In genomic region chr3:48474031-48474430, GRCh38 we compare ENCODE assay signal across 8 cellular contexts. TPM values are rescaled to one million over a fixed set of nuclear protein-coding genes. Genes with fewer than 3 reads are reported as not detected.
DNase-seq lines count a peak whose midpoint lies in the region; ATAC-seq and TF ChIP-seq lines count a peak whose summit lies in the region.
"Not testable (repeated sequence)": the region's sequence is repeated elsewhere in the genome, so short reads cannot be mapped to it uniquely, and the experiment has no call there.

No MANE protein-coding gene starts in this region.

- not testable (repeated sequence) for H3K4me2 ChIP-seq in OCI-LY1 (ENCODE audit: low read length); hepatocyte

- not testable (repeated sequence) for H3K9me3 ChIP-seq in CD8-positive, alpha-beta memory T cell (ENCODE audit: low read length); OCI-LY1 (ENCODE audit: low read length); hepatocyte (ENCODE audit: low read depth)

- H3K9me3 Mint-ChIP-seq in CD8-positive, alpha-beta memory T cell; activated CD4-positive, alpha-beta memory T cell treated with anti-CD3 and anti-CD28 coated beads, Interleukin-2, amount 10 ng/mL, durations not matched to agents 7 days and 5 days; central memory CD8-positive, alpha-beta T cell; natural killer cell treated with Interleukin-12 subunit alpha and Interleukin-12 subunit beta and Interleukin-15 and Interleukin-18, amount 100 ng/mL, for 72 hours; stimulated activated effector memory CD8-positive, alpha-beta T cell treated with anti-CD3 and anti-CD28 coated beads, Interleukin-12 subunit alpha, Interleukin-12 subunit beta, amount 100 ng/mL, for 72 hours: not testable (repeated sequence)

- POLR2A ChIA-PET in CD8-positive, alpha-beta memory T cell (lab: Charles Lee): interaction anchor here (0.7 to 3.8 kb wide), 4 partner anchors 30 to 75 kb away, joined by 4 to 18 read pairs (median 6); partner anchors contain the start of genes SHISA5 and TMA7
- POLR2A ChIA-PET in activated CD4-positive, alpha-beta memory T cell treated with anti-CD3 and anti-CD28 coated beads, Interleukin-2, amount 10 ng/mL, durations not matched to agents 7 days and 5 days (lab: Charles Lee): interaction anchor here (0.9 to 6.1 kb wide), 15 partner anchors 7 to 286 kb away, joined by 3 to 69 read pairs (median 10); partner anchors contain the start of genes ATRIP, CCDC51, CDC25A and SHISA5

- not testable (repeated sequence) for H3K27me3 ChIP-seq in CD8-positive, alpha-beta memory T cell (ENCODE audit: insufficient read depth, low read length, poor library complexity, severe bottlenecking); OCI-LY1 (ENCODE audit: insufficient read depth, low read length); hepatocyte

- H3F3A ChIP-seq in OCI-LY1 (ENCODE audit: insufficient read depth, low read length): not testable (repeated sequence)

- H3K4me3 Mint-ChIP-seq in CD8-positive, alpha-beta memory T cell: peak overlapping the region in 1 of 7 donors; percentile 95
- not testable (repeated sequence) for H3K4me3 Mint-ChIP-seq in activated CD4-positive, alpha-beta memory T cell treated with anti-CD3 and anti-CD28 coated beads, Interleukin-2, amount 10 ng/mL, durations not matched to agents 7 days and 5 days; central memory CD8-positive, alpha-beta T cell; natural killer cell treated with Interleukin-12 subunit alpha and Interleukin-12 subunit beta and Interleukin-15 and Interleukin-18, amount 100 ng/mL, for 72 hours; stimulated activated effector memory CD8-positive, alpha-beta T cell treated with anti-CD3 and anti-CD28 coated beads, Interleukin-12 subunit alpha, Interleukin-12 subunit beta, amount 100 ng/mL, for 72 hours

- H3K27ac Mint-ChIP-seq in CD8-positive, alpha-beta memory T cell: peak overlapping the region in 6 of 8 donors; percentile 50 to 99 (median 98)
- peak overlapping the region; percentile 98 for H3K27ac Mint-ChIP-seq in activated CD4-positive, alpha-beta memory T cell treated with anti-CD3 and anti-CD28 coated beads, Interleukin-2, amount 10 ng/mL, durations not matched to agents 7 days and 5 days
- H3K27ac Mint-ChIP-seq in central memory CD8-positive, alpha-beta T cell (ENCODE audit: low read depth): peak overlapping the region; percentile 97
- H3K27ac Mint-ChIP-seq in natural killer cell treated with Interleukin-12 subunit alpha and Interleukin-12 subunit beta and Interleukin-15 and Interleukin-18, amount 100 ng/mL, for 72 hours: peak overlapping the region; percentile 96 to 100
- H3K27ac Mint-ChIP-seq in stimulated activated effector memory CD8-positive, alpha-beta T cell treated with anti-CD3 and anti-CD28 coated beads, Interleukin-12 subunit alpha, Interleukin-12 subunit beta, amount 100 ng/mL, for 72 hours: peak overlapping the region; percentile 96

- not testable (repeated sequence) for H3K79me2 ChIP-seq in OCI-LY1 (ENCODE audit: insufficient read depth, low read length)
- peaks cover 36% of the 10 kb centered on the region for H3K79me2 ChIP-seq in hepatocyte

- WGBS in hepatocyte (ENCODE audit: low lambda C conversion rate, missing lambda C conversion rate): 87% methylated on average over 4 of the region's 4 CpGs

- H3K4me1 ChIP-seq in CD8-positive, alpha-beta memory T cell (ENCODE audit: insufficient read depth, low read length): peaks cover 58% of the 10 kb centered on the region
- H3K4me1 ChIP-seq in OCI-LY1 (ENCODE audit: insufficient read depth, low read length, severe bottlenecking): peaks cover 60% of the 10 kb centered on the region
- peaks cover 33% of the 10 kb centered on the region for H3K4me1 ChIP-seq in hepatocyte (ENCODE audit: insufficient read depth)

- H4K20me1 ChIP-seq in OCI-LY1 (ENCODE audit: insufficient read depth, low read length); hepatocyte (ENCODE audit: insufficient read depth, poor library complexity, severe bottlenecking): not testable (repeated sequence)

- H3K36me3 Mint-ChIP-seq in CD8-positive, alpha-beta memory T cell: peaks cover 0 to 26% (median 7%) of the 10 kb centered on the region in 3 donors
- peaks cover 47% of the 10 kb centered on the region for H3K36me3 Mint-ChIP-seq in activated CD4-positive, alpha-beta memory T cell treated with anti-CD3 and anti-CD28 coated beads, Interleukin-2, amount 10 ng/mL, durations not matched to agents 7 days and 5 days (ENCODE audit: low read depth)
- peaks cover 30% of the 10 kb centered on the region for H3K36me3 Mint-ChIP-seq in central memory CD8-positive, alpha-beta T cell (ENCODE audit: insufficient read depth)
- not testable (repeated sequence) for H3K36me3 Mint-ChIP-seq in natural killer cell treated with Interleukin-12 subunit alpha and Interleukin-12 subunit beta and Interleukin-15 and Interleukin-18, amount 100 ng/mL, for 72 hours
- H3K36me3 Mint-ChIP-seq in stimulated activated effector memory CD8-positive, alpha-beta T cell treated with anti-CD3 and anti-CD28 coated beads, Interleukin-12 subunit alpha, Interleukin-12 subunit beta, amount 100 ng/mL, for 72 hours: peaks cover 46% of the 10 kb centered on the region

- not testable (repeated sequence) for TF ChIP-seq CTCF in 22Rv1 (IDR thresholded peaks at IDR 0.05); OCI-LY1 (IDR thresholded peaks at IDR 0.05; ENCODE audit: low read length); hepatocyte (IDR thresholded peaks at IDR 0.05; ENCODE audit: poor library complexity)

- ATAC-seq in central memory CD8-positive, alpha-beta T cell (replicated peaks; ENCODE audit: extremely low read depth, poor library complexity, severe bottlenecking); natural killer cell treated with Interleukin-12 subunit alpha and Interleukin-12 subunit beta and Interleukin-15 and Interleukin-18, amount 100 ng/mL, for 72 hours; stimulated activated effector memory CD8-positive, alpha-beta T cell treated with anti-CD3 and anti-CD28 coated beads, Interleukin-12 subunit alpha, Interleukin-12 subunit beta, amount 100 ng/mL, for 72 hours: not testable (repeated sequence)

- not testable (repeated sequence) for H3K4me3 ChIP-seq in CD8-positive, alpha-beta memory T cell (ENCODE audit: low read length); OCI-LY1 (ENCODE audit: low read depth, low read length, poor library complexity, severe bottlenecking); hepatocyte

- not testable (repeated sequence) for H3K9ac ChIP-seq in OCI-LY1 (ENCODE audit: low read length)

- H3K36me3 ChIP-seq in CD8-positive, alpha-beta memory T cell (ENCODE audit: insufficient read depth, low read length): peaks cover 12% of the 10 kb centered on the region
- peaks cover 12% of the 10 kb centered on the region; the same call in 1 of the 2 replicates for H3K36me3 ChIP-seq in OCI-LY1 (ENCODE audit: insufficient read depth, low read length)
- H3K36me3 ChIP-seq in hepatocyte (replicated peaks; ENCODE audit: insufficient read depth, low read depth): not testable (repeated sequence)

- H3K27me3 Mint-ChIP-seq in CD8-positive, alpha-beta memory T cell; activated CD4-positive, alpha-beta memory T cell treated with anti-CD3 and anti-CD28 coated beads, Interleukin-2, amount 10 ng/mL, durations not matched to agents 7 days and 5 days; central memory CD8-positive, alpha-beta T cell; natural killer cell treated with Interleukin-12 subunit alpha and Interleukin-12 subunit beta and Interleukin-15 and Interleukin-18, amount 100 ng/mL, for 72 hours: not testable (repeated sequence)

- H3K27ac ChIP-seq in 22Rv1 (peak overlapping the region; percentile 89), OCI-LY1 (ENCODE audit: low read depth, low read length, poor library complexity, severe bottlenecking) (peak overlapping the region; percentile 86), hepatocyte (peak overlapping the region; percentile 97)
- not testable (repeated sequence) for H3K27ac ChIP-seq in CD8-positive, alpha-beta memory T cell (ENCODE audit: low read depth, low read length)

- peaks cover 50 to 79% (median 57%) of the 10 kb centered on the region in 3 donors for H3K4me1 Mint-ChIP-seq in CD8-positive, alpha-beta memory T cell
- peaks cover 74% of the 10 kb centered on the region for H3K4me1 Mint-ChIP-seq in activated CD4-positive, alpha-beta memory T cell treated with anti-CD3 and anti-CD28 coated beads, Interleukin-2, amount 10 ng/mL, durations not matched to agents 7 days and 5 days
- peaks cover 54% of the 10 kb centered on the region for H3K4me1 Mint-ChIP-seq in central memory CD8-positive, alpha-beta T cell
- peaks cover 49% of the 10 kb centered on the region in 2 donors for H3K4me1 Mint-ChIP-seq in natural killer cell treated with Interleukin-12 subunit alpha and Interleukin-12 subunit beta and Interleukin-15 and Interleukin-18, amount 100 ng/mL, for 72 hours (ENCODE audit: low read depth in 2 of 2)
- H3K4me1 Mint-ChIP-seq in stimulated activated effector memory CD8-positive, alpha-beta T cell treated with anti-CD3 and anti-CD28 coated beads, Interleukin-12 subunit alpha, Interleukin-12 subunit beta, amount 100 ng/mL, for 72 hours: peaks cover 61% of the 10 kb centered on the region

- CTCF ChIA-PET in CD8-positive, alpha-beta memory T cell (lab: Charles Lee): interaction anchor here (1.1 to 10.2 kb wide), 4 partner anchors 28 to 38 kb away, joined by 4 to 69 read pairs (median 15); partner anchors contain the start of genes ATRIP and CCDC51
- CTCF ChIA-PET in activated CD4-positive, alpha-beta memory T cell treated with anti-CD3 and anti-CD28 coated beads, Interleukin-2, amount 10 ng/mL, durations not matched to agents 7 days and 5 days (lab: Charles Lee): interaction anchor here (0.5 to 3.6 kb wide), 16 partner anchors 8 to 162 kb away, joined by 3 to 40 read pairs (median 5); partner anchors contain the start of genes ATRIP, CCDC51, PFKFB4 and SHISA5

- not testable (repeated sequence) for DNase-seq in CD8-positive, alpha-beta memory T cell; activated CD4-positive, alpha-beta memory T cell treated with anti-CD3 and anti-CD28 coated beads, Interleukin-2, amount 10 ng/mL, durations not matched to agents 7 days and 5 days; central memory CD8-positive, alpha-beta T cell (ENCODE audit: low spot score in 2 of 2); hepatocyte (ENCODE audit: low spot score); natural killer cell treated with Interleukin-12 subunit alpha and Interleukin-12 subunit beta and Interleukin-15 and Interleukin-18, amount 100 ng/mL, for 72 hours (ENCODE audit: low spot score); stimulated activated effector memory CD8-positive, alpha-beta T cell treated with anti-CD3 and anti-CD28 coated beads, Interleukin-12 subunit alpha, Interleukin-12 subunit beta, amount 100 ng/mL, for 72 hours (ENCODE audit: low spot score in 2 of 2)

- H2AFZ ChIP-seq in OCI-LY1 (ENCODE audit: low read length); hepatocyte: not testable (repeated sequence)

- not testable (repeated sequence) for H3K9me2 ChIP-seq in OCI-LY1 (ENCODE audit: low read depth, low read length); hepatocyte (replicated peaks; ENCODE audit: insufficient read depth)

RNA-seq across cellular contexts. Expression of gene ATRIP, which starts 27.5 kb away (rescaled TPM):
- total RNA-seq in CD8-positive, alpha-beta memory T cell: 10 to 100 TPM; 22.1 to 22.8 TPM
- 13.4 TPM for polyA plus RNA-seq in CD8-positive, alpha-beta memory T cell
- total RNA-seq in activated CD4-positive, alpha-beta memory T cell treated with anti-CD3 and anti-CD28 coated beads, Interleukin-2, amount 10 ng/mL, durations not matched to agents 7 days and 5 days: 10 to 100 TPM; 13.4 to 15.2 TPM
- 4.5 and 4.9 TPM in 2 replicates for total RNA-seq in hepatocyte
- polyA plus RNA-seq in hepatocyte: 4.3 and 6.7 TPM in 2 replicates
- 10 to 100 TPM; 14.0 to 26.2 TPM for total RNA-seq in natural killer cell treated with Interleukin-12 subunit alpha and Interleukin-12 subunit beta and Interleukin-15 and Interleukin-18, amount 100 ng/mL, for 72 hours

RNA-seq across cellular contexts. Expression of gene SHISA5, which starts 29.9 kb away (rescaled TPM):
- 100 to 1,000 TPM; 102 TPM for total RNA-seq in CD8-positive, alpha-beta memory T cell
- 470 TPM for polyA plus RNA-seq in CD8-positive, alpha-beta memory T cell
- total RNA-seq in activated CD4-positive, alpha-beta memory T cell treated with anti-CD3 and anti-CD28 coated beads, Interleukin-2, amount 10 ng/mL, durations not matched to agents 7 days and 5 days: 100 to 1,000 TPM; 336 to 337 TPM
- total RNA-seq in hepatocyte: 172 and 192 TPM in 2 replicates
- polyA plus RNA-seq in hepatocyte: 369 TPM in 2 replicates
- 100 to 1,000 TPM in 1 of 2 donors, 10 to 100 TPM in 1; 88.4 to 126 TPM for total RNA-seq in natural killer cell treated with Interleukin-12 subunit alpha and Interleukin-12 subunit beta and Interleukin-15 and Interleukin-18, amount 100 ng/mL, for 72 hours

RNA-seq across cellular contexts. Expression of gene TMA7, which starts 34.0 kb away (rescaled TPM):
- total RNA-seq in CD8-positive, alpha-beta memory T cell: 100 to 1,000 TPM; 420 to 494 TPM
- polyA plus RNA-seq in CD8-positive, alpha-beta memory T cell: 826 TPM
- 100 to 1,000 TPM; 240 to 241 TPM for total RNA-seq in activated CD4-positive, alpha-beta memory T cell treated with anti-CD3 and anti-CD28 coated beads, Interleukin-2, amount 10 ng/mL, durations not matched to agents 7 days and 5 days
- total RNA-seq in hepatocyte: 345 and 381 TPM in 2 replicates
- 503 and 581 TPM in 2 replicates for polyA plus RNA-seq in hepatocyte
- 100 to 1,000 TPM; 202 to 217 TPM for total RNA-seq in natural killer cell treated with Interleukin-12 subunit alpha and Interleukin-12 subunit beta and Interleukin-15 and Interleukin-18, amount 100 ng/mL, for 72 hours

RNA-seq across cellular contexts. Expression of gene CCDC51, which starts 34.1 kb away (rescaled TPM):
- 10 to 100 TPM; 24.2 to 26.0 TPM for total RNA-seq in CD8-positive, alpha-beta memory T cell
- 11.3 TPM for polyA plus RNA-seq in CD8-positive, alpha-beta memory T cell
- total RNA-seq in activated CD4-positive, alpha-beta memory T cell treated with anti-CD3 and anti-CD28 coated beads, Interleukin-2, amount 10 ng/mL, durations not matched to agents 7 days and 5 days: 10 to 100 TPM; 14.9 to 17.5 TPM
- total RNA-seq in hepatocyte: 28.1 and 30.4 TPM in 2 replicates
- 30.8 and 32.0 TPM in 2 replicates for polyA plus RNA-seq in hepatocyte
- 10 to 100 TPM; 13.0 to 23.3 TPM for total RNA-seq in natural killer cell treated with Interleukin-12 subunit alpha and Interleukin-12 subunit beta and Interleukin-15 and Interleukin-18, amount 100 ng/mL, for 72 hours

RNA-seq across cellular contexts. Expression of gene PLXNB1, which starts 44.1 kb away (rescaled TPM):
- total RNA-seq in CD8-positive, alpha-beta memory T cell: 1 to 10 TPM; 3.1 to 5.5 TPM
- 0.30 TPM for polyA plus RNA-seq in CD8-positive, alpha-beta memory T cell
- total RNA-seq in activated CD4-positive, alpha-beta memory T cell treated with anti-CD3 and anti-CD28 coated beads, Interleukin-2, amount 10 ng/mL, durations not matched to agents 7 days and 5 days: 1 to 10 TPM; 1.7 to 1.9 TPM
- 73.2 and 74.5 TPM in 2 replicates for total RNA-seq in hepatocyte
- polyA plus RNA-seq in hepatocyte: 71.3 and 79.0 TPM in 2 replicates
- total RNA-seq in natural killer cell treated with Interleukin-12 subunit alpha and Interleukin-12 subunit beta and Interleukin-15 and Interleukin-18, amount 100 ng/mL, for 72 hours: 1 to 10 TPM; 5.9 to 9.6 TPM
